1 cellular context compared by ENCODE assay signal in genomic region chr22:40240671-40241070, GRCh38.
TF ChIP-seq lines count a peak whose summit lies in the region.

No MANE protein-coding gene starts in this region.

TF ChIP-seq in GM12878, 131 proteins besides CTCF, POLR2A, EP300 and RAD21 (continued from another document):
- TF ChIP-seq, protein P1, sequence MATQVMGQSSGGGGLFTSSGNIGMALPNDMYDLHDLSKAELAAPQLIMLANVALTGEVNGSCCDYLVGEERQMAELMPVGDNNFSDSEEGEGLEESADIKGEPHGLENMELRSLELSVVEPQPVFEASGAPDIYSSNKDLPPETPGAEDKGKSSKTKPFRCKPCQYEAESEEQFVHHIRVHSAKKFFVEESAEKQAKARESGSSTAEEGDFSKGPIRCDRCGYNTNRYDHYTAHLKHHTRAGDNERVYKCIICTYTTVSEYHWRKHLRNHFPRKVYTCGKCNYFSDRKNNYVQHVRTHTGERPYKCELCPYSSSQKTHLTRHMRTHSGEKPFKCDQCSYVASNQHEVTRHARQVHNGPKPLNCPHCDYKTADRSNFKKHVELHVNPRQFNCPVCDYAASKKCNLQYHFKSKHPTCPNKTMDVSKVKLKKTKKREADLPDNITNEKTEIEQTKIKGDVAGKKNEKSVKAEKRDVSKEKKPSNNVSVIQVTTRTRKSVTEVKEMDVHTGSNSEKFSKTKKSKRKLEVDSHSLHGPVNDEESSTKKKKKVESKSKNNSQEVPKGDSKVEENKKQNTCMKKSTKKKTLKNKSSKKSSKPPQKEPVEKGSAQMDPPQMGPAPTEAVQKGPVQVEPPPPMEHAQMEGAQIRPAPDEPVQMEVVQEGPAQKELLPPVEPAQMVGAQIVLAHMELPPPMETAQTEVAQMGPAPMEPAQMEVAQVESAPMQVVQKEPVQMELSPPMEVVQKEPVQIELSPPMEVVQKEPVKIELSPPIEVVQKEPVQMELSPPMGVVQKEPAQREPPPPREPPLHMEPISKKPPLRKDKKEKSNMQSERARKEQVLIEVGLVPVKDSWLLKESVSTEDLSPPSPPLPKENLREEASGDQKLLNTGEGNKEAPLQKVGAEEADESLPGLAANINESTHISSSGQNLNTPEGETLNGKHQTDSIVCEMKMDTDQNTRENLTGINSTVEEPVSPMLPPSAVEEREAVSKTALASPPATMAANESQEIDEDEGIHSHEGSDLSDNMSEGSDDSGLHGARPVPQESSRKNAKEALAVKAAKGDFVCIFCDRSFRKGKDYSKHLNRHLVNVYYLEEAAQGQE (IDR thresholded peaks at IDR 0.05; ENCODE audit: low read depth, low read length) = no peak
- TF ChIP-seq CHD1 (IDR thresholded peaks at IDR 0.05; ENCODE audit: low read depth, low read length) (no peak), KAT2A (conservative IDR thresholded peaks at IDR 0.05; ENCODE audit: control insufficient read depth, low read depth, low read length) (no peak), NFIC (IDR thresholded peaks at IDR 0.05; ENCODE audit: low read depth, low read length) (no peak), NR2F1 (conservative IDR thresholded peaks at IDR 0.05) (no peak), ETV6 (conservative IDR thresholded peaks at IDR 0.05 in 1 of 2, IDR thresholded peaks at IDR 0.05 in 1 of 2; ENCODE audit: borderline replicate concordance in 1 of 2, low read depth in 1 of 2) (no peak), NR2C2 (IDR thresholded peaks at IDR 0.05; ENCODE audit: borderline replicate concordance, control insufficient read depth, insufficient read length, low read depth) (no peak), MEF2B (IDR thresholded peaks at IDR 0.05; ENCODE audit: partially characterized antibody, poor library complexity, severe bottlenecking) (no peak)
- TF ChIP-seq, protein P2, sequence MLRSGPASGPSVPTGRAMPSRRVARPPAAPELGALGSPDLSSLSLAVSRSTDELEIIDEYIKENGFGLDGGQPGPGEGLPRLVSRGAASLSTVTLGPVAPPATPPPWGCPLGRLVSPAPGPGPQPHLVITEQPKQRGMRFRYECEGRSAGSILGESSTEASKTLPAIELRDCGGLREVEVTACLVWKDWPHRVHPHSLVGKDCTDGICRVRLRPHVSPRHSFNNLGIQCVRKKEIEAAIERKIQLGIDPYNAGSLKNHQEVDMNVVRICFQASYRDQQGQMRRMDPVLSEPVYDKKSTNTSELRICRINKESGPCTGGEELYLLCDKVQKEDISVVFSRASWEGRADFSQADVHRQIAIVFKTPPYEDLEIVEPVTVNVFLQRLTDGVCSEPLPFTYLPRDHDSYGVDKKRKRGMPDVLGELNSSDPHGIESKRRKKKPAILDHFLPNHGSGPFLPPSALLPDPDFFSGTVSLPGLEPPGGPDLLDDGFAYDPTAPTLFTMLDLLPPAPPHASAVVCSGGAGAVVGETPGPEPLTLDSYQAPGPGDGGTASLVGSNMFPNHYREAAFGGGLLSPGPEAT (IDR thresholded peaks at IDR 0.05; ENCODE audit: low read depth) = no peak
- TF ChIP-seq, protein P3, sequence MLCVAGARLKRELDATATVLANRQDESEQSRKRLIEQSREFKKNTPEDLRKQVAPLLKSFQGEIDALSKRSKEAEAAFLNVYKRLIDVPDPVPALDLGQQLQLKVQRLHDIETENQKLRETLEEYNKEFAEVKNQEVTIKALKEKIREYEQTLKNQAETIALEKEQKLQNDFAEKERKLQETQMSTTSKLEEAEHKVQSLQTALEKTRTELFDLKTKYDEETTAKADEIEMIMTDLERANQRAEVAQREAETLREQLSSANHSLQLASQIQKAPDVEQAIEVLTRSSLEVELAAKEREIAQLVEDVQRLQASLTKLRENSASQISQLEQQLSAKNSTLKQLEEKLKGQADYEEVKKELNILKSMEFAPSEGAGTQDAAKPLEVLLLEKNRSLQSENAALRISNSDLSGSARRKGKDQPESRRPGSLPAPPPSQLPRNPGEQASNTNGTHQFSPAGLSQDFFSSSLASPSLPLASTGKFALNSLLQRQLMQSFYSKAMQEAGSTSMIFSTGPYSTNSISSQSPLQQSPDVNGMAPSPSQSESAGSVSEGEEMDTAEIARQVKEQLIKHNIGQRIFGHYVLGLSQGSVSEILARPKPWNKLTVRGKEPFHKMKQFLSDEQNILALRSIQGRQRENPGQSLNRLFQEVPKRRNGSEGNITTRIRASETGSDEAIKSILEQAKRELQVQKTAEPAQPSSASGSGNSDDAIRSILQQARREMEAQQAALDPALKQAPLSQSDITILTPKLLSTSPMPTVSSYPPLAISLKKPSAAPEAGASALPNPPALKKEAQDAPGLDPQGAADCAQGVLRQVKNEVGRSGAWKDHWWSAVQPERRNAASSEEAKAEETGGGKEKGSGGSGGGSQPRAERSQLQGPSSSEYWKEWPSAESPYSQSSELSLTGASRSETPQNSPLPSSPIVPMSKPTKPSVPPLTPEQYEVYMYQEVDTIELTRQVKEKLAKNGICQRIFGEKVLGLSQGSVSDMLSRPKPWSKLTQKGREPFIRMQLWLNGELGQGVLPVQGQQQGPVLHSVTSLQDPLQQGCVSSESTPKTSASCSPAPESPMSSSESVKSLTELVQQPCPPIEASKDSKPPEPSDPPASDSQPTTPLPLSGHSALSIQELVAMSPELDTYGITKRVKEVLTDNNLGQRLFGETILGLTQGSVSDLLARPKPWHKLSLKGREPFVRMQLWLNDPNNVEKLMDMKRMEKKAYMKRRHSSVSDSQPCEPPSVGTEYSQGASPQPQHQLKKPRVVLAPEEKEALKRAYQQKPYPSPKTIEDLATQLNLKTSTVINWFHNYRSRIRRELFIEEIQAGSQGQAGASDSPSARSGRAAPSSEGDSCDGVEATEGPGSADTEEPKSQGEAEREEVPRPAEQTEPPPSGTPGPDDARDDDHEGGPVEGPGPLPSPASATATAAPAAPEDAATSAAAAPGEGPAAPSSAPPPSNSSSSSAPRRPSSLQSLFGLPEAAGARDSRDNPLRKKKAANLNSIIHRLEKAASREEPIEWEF (IDR thresholded peaks at IDR 0.05; ENCODE audit: insufficient replicate concordance, low read depth, low read length) = no peak
TF ChIP-seq in GM12878: peak in this region for 0.
